In genomic region chr3:60339310-60339709, GRCh38 we compare ENCODE assay signal across 28 cellular contexts.
"Had no signal": no experiment of that assay in that cellular context is flagged by ENCODE, and none has a peak within 500 bp of the region (broad histone marks: within the 10 kb centered on the region; RNA-seq: fewer than 3 reads in every experiment).

No MANE protein-coding gene starts in this region.

- H3K27ac ChIP-seq: hepatocyte, lower lobe of right lung, neural progenitor cell, neutrophil, parathyroid adenoma, psoas muscle, skin epidermis, stomach, testis, thyroid gland, transverse colon, upper lobe of left lung, vagina had no signal

- H3K79me2 ChIP-seq: hepatocyte, parathyroid adenoma had no signal

- H3K9me3 ChIP-seq: lower lobe of right lung, neutrophil, psoas muscle, stomach, testis, thyroid gland, transverse colon, upper lobe of left lung, vagina had no signal

- H3K27me3 ChIP-seq: hepatocyte, neural progenitor cell, neutrophil, stomach, testis, thyroid gland, transverse colon, upper lobe of left lung, vagina had no signal

- H3K4me2 ChIP-seq: hepatocyte, neural progenitor cell had no signal

- H2AFZ ChIP-seq: hepatocyte, neural progenitor cell, parathyroid adenoma had no signal

- H3K9ac ChIP-seq: neural progenitor cell, parathyroid adenoma had no signal

- H3K4me1 ChIP-seq: lower lobe of right lung, neural progenitor cell, parathyroid adenoma, psoas muscle, stomach, testis, thyroid gland, transverse colon, upper lobe of left lung, vagina had no signal

- H3K36me3 ChIP-seq: lower lobe of right lung, neural progenitor cell, neutrophil, stomach, thyroid gland, transverse colon, upper lobe of left lung, vagina had no signal

- DNase-seq: islet precursor cell; lower lobe of right lung; mammary epithelial cell; mesenchymal stem cell; naive B cell; natural killer cell; nephron progenitor cell; occipital lobe; psoas muscle; stimulated activated CD4-positive, alpha-beta T cell treated with anti-CD3 and anti-CD28 coated beads, Interleukin-12 subunit alpha, Interleukin-12 subunit beta, amount 100 ng/mL, for 4 hours; stimulated activated CD4-positive, alpha-beta T cell treated with anti-CD3 and anti-CD28 coated beads, Interleukin-15, amount 100 ng/mL, for 24 hours; stimulated activated CD4-positive, alpha-beta T cell treated with anti-CD3 and anti-CD28 coated beads, Interleukin-2, amount 100 ng/mL, for 24 hours; stimulated activated CD4-positive, alpha-beta T cell treated with anti-CD3 and anti-CD28 coated beads, Interleukin-4, amount 100 ng/mL, for 1 hour; stimulated activated naive B cell treated with anti-CD40 and anti-IgM and Interleukin-4, amounts not matched to agents 10 μg/mL and 1 μg/mL and 100 μg/mL, for 72 hours; stimulated activated naive CD8-positive, alpha-beta T cell treated with anti-CD3 and anti-CD28 coated beads, Interleukin-15, Interleukin-2, amounts not matched to agents 100 U/mL and 50 U/mL, for 24 hours; stomach; testis; thyroid gland; transverse colon; upper lobe of left lung had no signal

- ATAC-seq: left lobe of liver; lower lobe of right lung; natural killer cell; psoas muscle; sciatic nerve; stimulated activated naive B cell treated with anti-CD40 and anti-IgM and Interleukin-4, amounts not matched to agents 10 μg/mL and 1 μg/mL and 100 μg/mL, for 72 hours; stimulated activated naive CD8-positive, alpha-beta T cell treated with anti-CD3 and anti-CD28 coated beads, Interleukin-15, Interleukin-2, amounts not matched to agents 100 U/mL and 50 U/mL, for 24 hours had no signal

- H3K4me3 ChIP-seq: hepatocyte, lower lobe of right lung, neural progenitor cell, psoas muscle, skin epidermis, stomach, testis, thyroid gland, transverse colon, upper lobe of left lung, vagina had no signal
